In genomic region chr19:10009269-10009665, GRCh38 we compare ENCODE assay signal across 8 cellular contexts. TPM values are rescaled to one million over a fixed set of nuclear protein-coding genes. Genes with fewer than 3 reads are reported as not detected.
DNase-seq lines count a peak whose midpoint lies in the region; ATAC-seq and TF ChIP-seq lines count a peak whose summit lies in the region.

No MANE protein-coding gene starts in this region.

- no peak overlapping the region for H3K27ac Mint-ChIP-seq in activated CD8-positive, alpha-beta T cell treated with anti-CD3 and anti-CD28 coated beads, Interleukin-2, amount 10 ng/mL, durations not matched to agents 7 days and 5 days
- no peak overlapping the region for H3K27ac Mint-ChIP-seq in neural crest cell (ENCODE audit: unreplicated experiment)

- peak overlapping the region; percentile 74 for H3K4me3 ChIP-seq in GM23248

- H3F3A ChIP-seq in GM23248 (ENCODE audit: insufficient read depth) = peaks cover 12% of the 10 kb centered on the region

- no peaks in the 10 kb centered on the region for H4K20me1 ChIP-seq in GM23248 (ENCODE audit: insufficient read depth)

- H3K9me3 ChIP-seq in GM23248 (ENCODE audit: low read depth) = no peaks in the 10 kb centered on the region

- POLR2A ChIA-PET in activated CD8-positive, alpha-beta T cell treated with anti-CD3 and anti-CD28 coated beads, Interleukin-2, amount 10 ng/mL, durations not matched to agents 7 days and 5 days (lab: Charles Lee) = interaction anchor here (0.6 kb wide), 1 partner anchor 1372 kb away, joined by 3 read pairs; no protein-coding TSS in a partner anchor

- peak; percentile 84 for DNase-seq in GM23248
- DNase-seq in activated CD8-positive, alpha-beta T cell treated with anti-CD3 and anti-CD28 coated beads, Interleukin-2, amount 10 ng/mL, durations not matched to agents 7 days and 5 days = peak; percentile 55
- peak; percentile 48 for DNase-seq in fibroblast of gingiva (ENCODE audit: low read depth)
- DNase-seq in neural crest cell (ENCODE audit: low read depth, low spot score) = peak; percentile 56
- DNase-seq in NCI-H1105 (lab: John Stamatoyannopoulos, UW) = no peak

- no peaks in the 10 kb centered on the region for H3K27me3 ChIP-seq in GM23248 (replicated peaks; ENCODE audit: insufficient read depth)

- ATAC-seq in activated CD8-positive, alpha-beta T cell treated with anti-CD3 and anti-CD28 coated beads, Interleukin-2, amount 10 ng/mL, durations not matched to agents 7 days and 5 days = peak; percentile 60
- no peak for ATAC-seq in HG02623 (IDR thresholded peaks at IDR 0.05; ENCODE audit: unreplicated experiment)
- ATAC-seq in GM21390 (IDR thresholded peaks at IDR 0.05; ENCODE audit: unreplicated experiment) = no peak
- ATAC-seq in GM21515 (IDR thresholded peaks at IDR 0.05; ENCODE audit: unreplicated experiment) = no peak

- H3K79me2 ChIP-seq in GM23248 (ENCODE audit: insufficient read depth) = no peaks in the 10 kb centered on the region

- H3K4me3 Mint-ChIP-seq in activated CD8-positive, alpha-beta T cell treated with anti-CD3 and anti-CD28 coated beads, Interleukin-2, amount 10 ng/mL, durations not matched to agents 7 days and 5 days = no peak overlapping the region
- H3K4me3 Mint-ChIP-seq in neural crest cell = no peak overlapping the region

- H3K9me2 ChIP-seq in GM23248 (ENCODE audit: insufficient read depth) = no peaks in the 10 kb centered on the region

- no peaks in the 10 kb centered on the region for H3K36me3 ChIP-seq in GM23248 (ENCODE audit: low read depth)

- H3K27me3 Mint-ChIP-seq in activated CD8-positive, alpha-beta T cell treated with anti-CD3 and anti-CD28 coated beads, Interleukin-2, amount 10 ng/mL, durations not matched to agents 7 days and 5 days (ENCODE audit: low read depth) = peaks cover 37% of the 10 kb centered on the region
- H3K27me3 Mint-ChIP-seq in neural crest cell (ENCODE audit: low read depth) = peaks cover 76% of the 10 kb centered on the region

- peak overlapping the region; percentile 79 for H3K27ac ChIP-seq in GM23248

- peak overlapping the region; percentile 76 for H3K4me2 ChIP-seq in GM23248 (ENCODE audit: unreplicated experiment)

- 0 to 1% methylated on average over 8 to 28 of the region's 28 CpGs for WGBS in GM23248 (ENCODE audit: low coverage in 1 of 2, low lambda C conversion rate in 2 of 2, missing lambda C conversion rate in 2 of 2), 2 experiments

- CTCF ChIA-PET in activated CD8-positive, alpha-beta T cell treated with anti-CD3 and anti-CD28 coated beads, Interleukin-2, amount 10 ng/mL, durations not matched to agents 7 days and 5 days (lab: Charles Lee) = interaction anchor here (1.5 to 1.8 kb wide), 2 partner anchors 9 to 18 kb away, joined by 4 to 10 read pairs; no protein-coding TSS in a partner anchor

- H3K4me1 ChIP-seq in GM23248 (ENCODE audit: insufficient read depth) = peaks cover 27% of the 10 kb centered on the region

- no peak for TF ChIP-seq CTCF in neural crest cell (conservative IDR thresholded peaks at IDR 0.05)

- H3K9me3 Mint-ChIP-seq in activated CD8-positive, alpha-beta T cell treated with anti-CD3 and anti-CD28 coated beads, Interleukin-2, amount 10 ng/mL, durations not matched to agents 7 days and 5 days (ENCODE audit: insufficient read depth) = no peaks in the 10 kb centered on the region
- H3K9me3 Mint-ChIP-seq in neural crest cell = no peaks in the 10 kb centered on the region

- in situ Hi-C loops in GM23248 (cut with MboI) = no loop called here

- no peaks in the 10 kb centered on the region for H3K36me3 Mint-ChIP-seq in activated CD8-positive, alpha-beta T cell treated with anti-CD3 and anti-CD28 coated beads, Interleukin-2, amount 10 ng/mL, durations not matched to agents 7 days and 5 days (ENCODE audit: low read depth)
- H3K36me3 Mint-ChIP-seq in neural crest cell (ENCODE audit: low read depth) = no peaks in the 10 kb centered on the region

- H3K4me1 Mint-ChIP-seq in activated CD8-positive, alpha-beta T cell treated with anti-CD3 and anti-CD28 coated beads, Interleukin-2, amount 10 ng/mL, durations not matched to agents 7 days and 5 days (ENCODE audit: low read depth) = peaks cover 17% of the 10 kb centered on the region
- peaks cover 36% of the 10 kb centered on the region for H3K4me1 Mint-ChIP-seq in neural crest cell

- H3K9ac ChIP-seq in GM23248 = peak overlapping the region; percentile 89

- H2AFZ ChIP-seq in GM23248 = no peak overlapping the region

RNA-seq across cellular contexts. Expression of gene COL5A3, which starts 1.0 kb away (rescaled TPM):
- 22.8 and 26.8 TPM in 2 replicates for total RNA-seq in GM23248 (2014; rRNA removed; shearing (Covaris generic))
- polyA plus RNA-seq in GM23248 (2016; fragmentation: Nextera tagmentation; extraction: Ambion mirVana) = 4.1 and 4.2 TPM in 2 replicates
- under 1 TPM; 0.13 to 0.18 TPM for total RNA-seq in activated CD8-positive, alpha-beta T cell treated with anti-CD3 and anti-CD28 coated beads, Interleukin-2, amount 10 ng/mL, durations not matched to agents 7 days and 5 days
- total RNA-seq in neural crest cell = 0.61 and 0.86 TPM in 2 replicates

RNA-seq across cellular contexts. Expression of gene RDH8, which starts 4.0 kb away (rescaled TPM):
- 0.97 TPM in 1 of 2 replicates, not detected in the other for total RNA-seq in GM23248 (2014; rRNA removed; shearing (Covaris generic))
- 0.19 TPM in 1 of 2 replicates, not detected in the other for polyA plus RNA-seq in GM23248 (2016; fragmentation: Nextera tagmentation; extraction: Ambion mirVana)
- not detected for total RNA-seq in activated CD8-positive, alpha-beta T cell treated with anti-CD3 and anti-CD28 coated beads, Interleukin-2, amount 10 ng/mL, durations not matched to agents 7 days and 5 days
- not detected in 2 replicates for total RNA-seq in neural crest cell

Comparison
In these comparisons a context has a peak if more than half of its experiments do, and no peak if none do; other contexts are left out.
1. RNA of gene COL5A3, which starts 1.0 kb away (total RNA-seq): 22.8 to 26.8 TPM in GM23248; 0.61 to 0.86 TPM in neural crest cell and 0.13 to 0.18 TPM in activated CD8-positive, alpha-beta T cell treated with anti-CD3 and anti-CD28 coated beads, Interleukin-2, amount 10 ng/mL, durations not matched to agents 7 days and 5 days; every median in the first group is over 10 times any median in the second.